Comparison of ENCODE assay signal across 14 cellular contexts in genomic region chr18:58590231-58590630, GRCh38. TPM values are rescaled to one million over a fixed set of nuclear protein-coding genes. Genes with fewer than 3 reads are reported as not detected.
DNase-seq lines count a peak whose midpoint lies in the region; ATAC-seq, FAIRE-seq and TF ChIP-seq lines count a peak whose summit lies in the region.
"Had no signal": no experiment of that assay in that cellular context is flagged by ENCODE, and none has a peak within 500 bp of the region (broad histone marks: within the 10 kb centered on the region; RNA-seq: fewer than 3 reads in every experiment).

No MANE protein-coding gene starts in this region.

- POLR2A ChIA-PET in Caco-2 (lab: Charles Lee): interaction anchor here (0.6 to 0.7 kb wide), 3 partner anchors 63 to 81 kb away, joined by 3 to 11 read pairs (median 9); partner anchors contain the start of gene MALT1

- H3K27ac ChIP-seq in pancreas: no peak overlapping the region
- H3K27ac ChIP-seq: parathyroid adenoma had no signal

- H3K36me3 ChIP-seq in Caco-2 (ENCODE audit: control insufficient read depth, insufficient read depth, low read length): no peaks in the 10 kb centered on the region
- H3K36me3 ChIP-seq in pancreas: no peaks in the 10 kb centered on the region

- no peaks in the 10 kb centered on the region for H3K9me3 Mint-ChIP-seq in Caco-2 (ENCODE audit: unreplicated experiment)

- 23 to 27% methylated on average over 3 of the region's 3 CpGs for WGBS in pancreas, 2 donors

- peak; percentile 65 to 70 for DNase-seq in Caco-2
- DNase-seq in T1000 (lab: John Stamatoyannopoulos, UW): peak; percentile 7
- DNase-seq in Right ventricle myocardium superior: no peak
- DNase-seq in pancreas: no peak
- DNase-seq in NCI-H2107 (lab: John Stamatoyannopoulos, UW): no peak
- no peak for DNase-seq in GF-D8 (lab: John Stamatoyannopoulos, UW)
- no peak for DNase-seq in middle frontal gyrus (ENCODE audit: extremely low spot score, low spot score)
- DNase-seq: activated CD4-positive, CD25-positive, alpha-beta regulatory T cell treated with anti-CD3 and anti-CD28 coated beads, Interleukin-2, amount 50 U/mL, for 72 hours; dermis blood vessel endothelial cell; KBM-7; NCI-H2171 had no signal

- CTCF ChIA-PET in Caco-2 (lab: Charles Lee): interaction anchor here (1.0 kb wide), 1 partner anchor 15 kb away, joined by 10 read pairs; no protein-coding TSS in a partner anchor

- peaks cover 6% of the 10 kb centered on the region for H3K4me1 Mint-ChIP-seq in Caco-2 (ENCODE audit: low read depth, unreplicated experiment)

- H3K27me3 ChIP-seq in Caco-2 (replicated peaks; ENCODE audit: control insufficient read depth, insufficient read depth, low read length): no peaks in the 10 kb centered on the region
- no peaks in the 10 kb centered on the region for H3K27me3 ChIP-seq in pancreas

- ATAC-seq in Right ventricle myocardium superior (ENCODE audit: poor library complexity): peak; percentile 32
- peak in 3 of 4 donors; percentile 34 to 63 (median 45) for ATAC-seq in pancreas
- ATAC-seq in GM21367 (IDR thresholded peaks at IDR 0.05; ENCODE audit: unreplicated experiment): no peak
- ATAC-seq: GM12878 had no signal

- H3K27me3 Mint-ChIP-seq in Caco-2 (ENCODE audit: insufficient read depth, unreplicated experiment): no peaks in the 10 kb centered on the region

- intact Hi-C loops in Caco-2 (cut with micrococcal nuclease; ENCODE audit: unreplicated experiment): loop anchor here (1.0 to 5.0 kb wide), 3 partner anchors 37 to 63 kb away; partner anchors contain the start of gene ALPK2
- intact Hi-C loops in Right ventricle myocardium superior (cut with DNase I): no loop called here
- intact Hi-C loops in pancreas (cut with DNase I): no loop called here

- H3K9me3 ChIP-seq in Caco-2 (no peaks in the 10 kb centered on the region), pancreas (no peaks in the 10 kb centered on the region)

- peak overlapping the region; percentile 76 for H3K27ac Mint-ChIP-seq in Caco-2 (ENCODE audit: unreplicated experiment)

- H3K4me3 ChIP-seq in Caco-2 (ENCODE audit: low read depth, low read length): no peak overlapping the region
- no peak overlapping the region for H3K4me3 ChIP-seq in pancreas
- H3K4me3 ChIP-seq: GM12878 had no signal

- H3K4me1 ChIP-seq in Caco-2 (peaks cover 19% of the 10 kb centered on the region), pancreas (no peaks in the 10 kb centered on the region)
- H3K4me1 ChIP-seq: parathyroid adenoma had no signal

- BruUV-seq in Caco-2 (replicated peaks; lab: Mats Ljungman, UMichigan): no TSS peak

- no peak for FAIRE-seq in pancreas (lab: Jason Lieb, UNC)
- FAIRE-seq: GM12878 had no signal

- TF ChIP-seq CTCF in Caco-2 (IDR thresholded peaks at IDR 0.05; ENCODE audit: insufficient read depth in 1 of 2, low read depth in 1 of 2, low read length in 1 of 2, severe bottlenecking in 1 of 2, unreplicated experiment in 1 of 2) (no peak), pancreas (IDR thresholded peaks at IDR 0.05) (no peak)

- no peaks in the 10 kb centered on the region for H3K36me3 Mint-ChIP-seq in Caco-2 (ENCODE audit: insufficient read depth, unreplicated experiment)

- H3K4me3 Mint-ChIP-seq in Caco-2 (ENCODE audit: unreplicated experiment): no peak overlapping the region

RNA-seq across cellular contexts. Expression of gene ALPK2, which starts 38.7 kb away (rescaled TPM):
- total RNA-seq in Caco-2 (2022) (10.7 and 12.7 TPM in 2 replicates), Right ventricle myocardium superior (216 TPM), pancreas (under 1 TPM in 5 of 6 donors, not detected in 1; 0.06 to 0.44 (median 0.12) TPM)
- polyA plus RNA-seq in pancreas: under 1 TPM; 0.02 to 0.08 TPM

Comparison
In these comparisons a context has a peak if more than half of its experiments do, and no peak if none do; other contexts are left out.
1. DNase-seq: peak in Caco-2 (2 of 2) and T1000 (single experiment); none in Right ventricle myocardium superior (single experiment), pancreas (0 of 6), NCI-H2107 (single experiment), GF-D8 (single experiment) and middle frontal gyrus (single experiment).
2. RNA of gene ALPK2, which starts 38.7 kb away (total RNA-seq): 216 TPM in Right ventricle myocardium superior (single experiment); 10.7 to 12.7 TPM in Caco-2 and 0.06 to 0.44 TPM in pancreas; every median in the first group is over 10 times any median in the second.